8 cellular contexts compared by ENCODE assay signal in genomic region chr5:180090769-180091546, GRCh38. TPM values are rescaled to one million over a fixed set of nuclear protein-coding genes. Genes with fewer than 3 reads are reported as not detected.
DNase-seq lines count a peak whose midpoint lies in the region; ATAC-seq lines count a peak whose summit lies in the region.

No MANE protein-coding gene starts in this region.

- ATAC-seq in stimulated activated memory B cell treated with anti-CD40 and anti-IgM and Interleukin-4, amounts not matched to agents 10 μg/mL and 1 μg/mL and 100 μg/mL, for 72 hours: no peak
- ATAC-seq in GM19035 (IDR thresholded peaks at IDR 0.05; ENCODE audit: unreplicated experiment) (no peak), HG02571 (IDR thresholded peaks at IDR 0.05; ENCODE audit: unreplicated experiment) (no peak)

- H3K27me3 Mint-ChIP-seq in activated CD4-positive, alpha-beta T cell treated with anti-CD3 and anti-CD28 coated beads, Interleukin-2, amount 10 ng/mL, durations not matched to agents 7 days and 5 days: peaks cover 9% of the 10 kb centered on the region
- H3K27me3 Mint-ChIP-seq in stimulated activated memory B cell treated with anti-CD40 and anti-IgM and Interleukin-4, amounts not matched to agents 10 μg/mL and 1 μg/mL and 100 μg/mL, for 72 hours: peaks cover 27% of the 10 kb centered on the region

- no peak for DNase-seq in activated CD4-positive, alpha-beta T cell treated with anti-CD3 and anti-CD28 coated beads, Interleukin-2, amount 10 ng/mL, durations not matched to agents 7 days and 5 days
- no peak for DNase-seq in activated CD4-positive, alpha-beta T cell treated with anti-CD3 and anti-CD28 coated beads, Interleukin-2, amount 50 U/mL, for 1 hour
- DNase-seq in NCI-H524 (lab: John Stamatoyannopoulos, UW): peak; percentile 60 to 74
- DNase-seq in amniotic epithelial cell (ENCODE audit: low read depth): peak; percentile 25
- peak; percentile 64 for DNase-seq in iPS-NIHi7 (ENCODE audit: extremely low spot score)

- no peaks in the 10 kb centered on the region for H3K9me3 Mint-ChIP-seq in activated CD4-positive, alpha-beta T cell treated with anti-CD3 and anti-CD28 coated beads, Interleukin-2, amount 10 ng/mL, durations not matched to agents 7 days and 5 days
- no peaks in the 10 kb centered on the region for H3K9me3 Mint-ChIP-seq in stimulated activated memory B cell treated with anti-CD40 and anti-IgM and Interleukin-4, amounts not matched to agents 10 μg/mL and 1 μg/mL and 100 μg/mL, for 72 hours

- H3K27ac Mint-ChIP-seq in activated CD4-positive, alpha-beta T cell treated with anti-CD3 and anti-CD28 coated beads, Interleukin-2, amount 10 ng/mL, durations not matched to agents 7 days and 5 days: no peak overlapping the region
- H3K27ac Mint-ChIP-seq in stimulated activated memory B cell treated with anti-CD40 and anti-IgM and Interleukin-4, amounts not matched to agents 10 μg/mL and 1 μg/mL and 100 μg/mL, for 72 hours: no peak overlapping the region

- peak overlapping the region; percentile 40 for H3K4me3 Mint-ChIP-seq in activated CD4-positive, alpha-beta T cell treated with anti-CD3 and anti-CD28 coated beads, Interleukin-2, amount 10 ng/mL, durations not matched to agents 7 days and 5 days
- H3K4me3 Mint-ChIP-seq in stimulated activated memory B cell treated with anti-CD40 and anti-IgM and Interleukin-4, amounts not matched to agents 10 μg/mL and 1 μg/mL and 100 μg/mL, for 72 hours: peak overlapping the region; percentile 88

- CTCF ChIA-PET in activated CD4-positive, alpha-beta T cell treated with anti-CD3 and anti-CD28 coated beads, Interleukin-2, amount 10 ng/mL, durations not matched to agents 7 days and 5 days (lab: Charles Lee): interaction anchor here (0.6 to 4.2 kb wide), 7 partner anchors 11 to 297 kb away, joined by 3 to 19 read pairs (median 3); partner anchors contain the start of gene LTC4S

- peaks cover 19% of the 10 kb centered on the region for H3K4me1 Mint-ChIP-seq in activated CD4-positive, alpha-beta T cell treated with anti-CD3 and anti-CD28 coated beads, Interleukin-2, amount 10 ng/mL, durations not matched to agents 7 days and 5 days
- H3K4me1 Mint-ChIP-seq in stimulated activated memory B cell treated with anti-CD40 and anti-IgM and Interleukin-4, amounts not matched to agents 10 μg/mL and 1 μg/mL and 100 μg/mL, for 72 hours: peaks cover 17% of the 10 kb centered on the region

- no peaks in the 10 kb centered on the region for H3K36me3 Mint-ChIP-seq in activated CD4-positive, alpha-beta T cell treated with anti-CD3 and anti-CD28 coated beads, Interleukin-2, amount 10 ng/mL, durations not matched to agents 7 days and 5 days (ENCODE audit: low read depth)
- H3K36me3 Mint-ChIP-seq in stimulated activated memory B cell treated with anti-CD40 and anti-IgM and Interleukin-4, amounts not matched to agents 10 μg/mL and 1 μg/mL and 100 μg/mL, for 72 hours: no peaks in the 10 kb centered on the region

- POLR2A ChIA-PET in activated CD4-positive, alpha-beta T cell treated with anti-CD3 and anti-CD28 coated beads, Interleukin-2, amount 10 ng/mL, durations not matched to agents 7 days and 5 days (lab: Charles Lee): no interaction called here

RNA-seq across cellular contexts. Expression of gene RNF130, which starts 19.4 kb away (rescaled TPM):
- 1 to 10 TPM; 3.8 to 4.3 TPM for total RNA-seq in activated CD4-positive, alpha-beta T cell treated with anti-CD3 and anti-CD28 coated beads, Interleukin-2, amount 10 ng/mL, durations not matched to agents 7 days and 5 days

Comparison
In these comparisons a context has a peak if more than half of its experiments do, and no peak if none do; other contexts are left out.
1. DNase-seq: peak in NCI-H524 (2 of 2), amniotic epithelial cell (single experiment) and iPS-NIHi7 (single experiment); none in activated CD4-positive, alpha-beta T cell treated with anti-CD3 and anti-CD28 coated beads, Interleukin-2, amount 10 ng/mL, durations not matched to agents 7 days and 5 days (single experiment) and activated CD4-positive, alpha-beta T cell treated with anti-CD3 and anti-CD28 coated beads, Interleukin-2, amount 50 U/mL, for 1 hour (single experiment).